ENCODE assay signal across 12 cellular contexts in the genomic region with DNA sequence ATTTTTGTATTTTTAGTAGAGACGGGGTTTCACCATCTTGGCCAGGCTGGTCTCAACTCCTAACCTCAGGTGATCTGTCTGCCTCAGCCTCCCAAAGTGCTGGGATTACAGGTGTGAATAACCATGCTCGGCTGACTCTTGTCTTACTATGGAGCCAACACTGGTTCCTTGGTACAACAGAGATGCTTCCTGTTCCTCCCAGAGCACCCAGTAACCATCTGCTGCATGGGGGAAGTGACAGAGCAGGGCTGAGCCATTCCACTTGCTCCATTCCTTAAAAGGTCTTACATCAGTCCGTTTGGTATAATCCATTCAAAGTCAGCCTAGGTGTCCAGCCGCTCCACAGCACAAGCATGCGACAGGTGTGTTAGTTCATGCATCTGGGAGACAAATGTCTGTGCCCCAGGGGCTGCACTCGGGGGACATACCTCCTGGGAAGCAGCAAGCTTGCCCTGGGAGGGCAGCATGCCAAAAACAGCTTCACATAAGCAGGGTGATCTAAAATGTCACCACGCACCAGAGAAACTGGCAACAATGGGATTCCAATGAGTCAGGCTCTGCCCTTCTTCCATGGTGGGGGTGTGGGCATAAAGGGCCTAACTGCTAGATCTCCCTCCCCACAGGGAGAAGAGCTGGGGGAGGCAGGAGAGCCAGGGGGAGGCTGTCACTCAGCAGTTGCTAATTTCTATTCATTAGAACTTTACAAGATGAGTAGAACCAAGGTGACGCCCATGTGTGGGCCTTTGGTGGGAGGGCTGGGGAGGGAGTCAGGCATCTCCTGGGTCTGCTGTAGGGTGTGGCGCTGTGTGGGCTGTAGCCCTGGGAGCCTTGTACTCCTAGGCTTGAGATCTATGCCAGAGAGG. TPM values are rescaled to one million over a fixed set of nuclear protein-coding genes. Genes with fewer than 3 reads are reported as not detected.
A peak's percentile ranks its signal among the peaks of the same experiment; 100 is the strongest.
DNase-seq lines count a peak whose midpoint lies in the region; ATAC-seq and TF ChIP-seq lines count a peak whose summit lies in the region.
"Had no signal": no experiment of that assay in that cellular context is flagged by ENCODE, and none has a peak within 500 bp of the region (broad histone marks: within the 10 kb centered on the region; RNA-seq: fewer than 3 reads in every experiment).

No MANE protein-coding gene starts in this region.

- no peak overlapping the region for H3K4me3 ChIP-seq in CD8-positive, alpha-beta T cell (ENCODE audit: low read depth, low read length)

- H3K36me3 Mint-ChIP-seq in CD8-positive, alpha-beta T cell = peaks cover 40% of the 10 kb centered on the region

- no peaks in the 10 kb centered on the region for H3K9me3 Mint-ChIP-seq in CD8-positive, alpha-beta T cell
- H3K9me3 Mint-ChIP-seq: CD8-positive, alpha-beta memory T cell; type B pancreatic cell had no signal

- POLR2A ChIA-PET in CD8-positive, alpha-beta T cell (lab: Charles Lee) = interaction anchor here (1.5 kb wide), 1 partner anchor 12 kb away, joined by 5 read pairs; no protein-coding TSS in a partner anchor

- CTCF ChIA-PET in CD8-positive, alpha-beta T cell (lab: Charles Lee) = interaction anchor here (1.4 to 2.0 kb wide), 2 partner anchors 38 to 138 kb away, joined by 3 to 7 read pairs; no protein-coding TSS in a partner anchor

- no peaks in the 10 kb centered on the region for H3K27me3 ChIP-seq in CD8-positive, alpha-beta T cell (ENCODE audit: insufficient read depth, low read length)

- H3K4me3 Mint-ChIP-seq in CD8-positive, alpha-beta T cell = no peak overlapping the region
- H3K4me3 Mint-ChIP-seq: CD8-positive, alpha-beta memory T cell; type B pancreatic cell had no signal

- no peak overlapping the region for H3K27ac ChIP-seq in CD8-positive, alpha-beta T cell (ENCODE audit: low read depth, low read length)

- intact Hi-C loops in CD8-positive, alpha-beta T cell (cut with DNase I, micrococcal nuclease) = no loop called here

- no peak for DNase-seq in CD8-positive, alpha-beta T cell
- DNase-seq in HUDEP-2 (lab: John Stamatoyannopoulos, UW; ENCODE audit: unreplicated experiment in 76 of 76) (peak in 53 of 76 experiments; percentile 3 to 81 (median 45)), astrocyte of the hippocampus (ENCODE audit: low read depth, low spot score) (peak; percentile 81), iris pigment epithelial cell (ENCODE audit: low read depth) (peak; percentile 8), AG08396 (ENCODE audit: low spot score) (no peak), SKM-1 treated with dmso at 0.1 percent for 144 hours (lab: John Stamatoyannopoulos, UW; ENCODE audit: unreplicated experiment) (no peak)
- DNase-seq: activated CD4-positive, CD25-positive, alpha-beta regulatory T cell treated with anti-CD3 and anti-CD28 coated beads, Interleukin-2, amount 50 U/mL, for 72 hours; NCI-H1436 had no signal

- ATAC-seq in CD8-positive, alpha-beta T cell = no peak
- ATAC-seq in GM18505 (IDR thresholded peaks at IDR 0.05; ENCODE audit: unreplicated experiment) (no peak), HG03045 (IDR thresholded peaks at IDR 0.05; ENCODE audit: unreplicated experiment) (no peak)

- no peaks in the 10 kb centered on the region for H3K9me3 ChIP-seq in CD8-positive, alpha-beta T cell (ENCODE audit: low read length)

- H3K36me3 ChIP-seq in CD8-positive, alpha-beta T cell (ENCODE audit: insufficient read depth, low read length) = peaks cover 11% of the 10 kb centered on the region

- no peaks in the 10 kb centered on the region for H3K4me1 ChIP-seq in CD8-positive, alpha-beta T cell (ENCODE audit: insufficient read depth, low read length)

- no peak for TF ChIP-seq CTCF in CD8-positive, alpha-beta T cell (IDR thresholded peaks at IDR 0.05)

- H3K27me3 Mint-ChIP-seq in CD8-positive, alpha-beta T cell (ENCODE audit: low read depth) = no peaks in the 10 kb centered on the region
- H3K27me3 Mint-ChIP-seq: type B pancreatic cell had no signal

- peak overlapping the region; percentile 32 for H3K27ac Mint-ChIP-seq in CD8-positive, alpha-beta T cell
- H3K27ac Mint-ChIP-seq: type B pancreatic cell had no signal

- H3K4me1 Mint-ChIP-seq in CD8-positive, alpha-beta T cell (ENCODE audit: low read depth) = no peaks in the 10 kb centered on the region

- no peak for TF ChIP-seq POLR2A in GM18505 (IDR thresholded peaks at IDR 0.05; ENCODE audit: borderline replicate concordance, extremely low read depth, insufficient read depth, insufficient read length)

RNA-seq across cellular contexts. Expression of gene PIPOX, which starts 35.5 kb away (rescaled TPM):
- total RNA-seq in CD8-positive, alpha-beta T cell = 1 to 10 TPM; 5.6 to 6.0 TPM

Comparison
In these comparisons a context has a peak if more than half of its experiments do, and no peak if none do; other contexts are left out.
1. DNase-seq: peak in HUDEP-2 (53 of 76), astrocyte of the hippocampus (single experiment) and iris pigment epithelial cell (single experiment); none in CD8-positive, alpha-beta T cell (0 of 7), AG08396 (single experiment) and SKM-1 treated with dmso at 0.1 percent for 144 hours (single experiment).